In genomic region chr2:65438137-65438899, GRCh38 we compare ENCODE assay signal across 1 cellular context.
TF ChIP-seq lines count a peak whose summit lies in the region.

No MANE protein-coding gene starts in this region.

TF ChIP-seq in HepG2, 621 proteins besides CTCF, POLR2A, EP300 and RAD21 (continued from another document and continues in another):
- TF ChIP-seq ZNF597 (CRISPR knock-in tag; IDR thresholded peaks at IDR 0.05) (no peak), PLRG1 (conservative IDR thresholded peaks at IDR 0.05) (no peak), HNF1B (CRISPR knock-in tag; IDR thresholded peaks at IDR 0.05) (0 out of 2 replicates have a peak, but pooled peaks have one; percentile 14), CBFB (CRISPR knock-in tag; IDR thresholded peaks at IDR 0.05) (no peak), ZNF274 (CRISPR knock-in tag; IDR thresholded peaks at IDR 0.05) (no peak; the same call in 1 of the 2 replicates), FOXA1 (IDR thresholded peaks at IDR 0.05) (no peak), FOXA1 (CRISPR knock-in tag; IDR thresholded peaks at IDR 0.05) (no peak), ELF1 (CRISPR knock-in tag; IDR thresholded peaks at IDR 0.05) (no peak), TP53 (CRISPR knock-in tag; conservative IDR thresholded peaks at IDR 0.05) (no peak), CEBPG (CRISPR knock-in tag; IDR thresholded peaks at IDR 0.05) (no peak), KAT8 (CRISPR knock-in tag; IDR thresholded peaks at IDR 0.05) (peak; percentile 34; the same call in 1 of the 2 replicates), DDIT3 (CRISPR knock-in tag; IDR thresholded peaks at IDR 0.05) (no peak), ZBTB25 (CRISPR knock-in tag; IDR thresholded peaks at IDR 0.05) (no peak), IKZF1 (IDR thresholded peaks at IDR 0.05) (no peak), RBFOX2 (IDR thresholded peaks at IDR 0.05; ENCODE audit: low read depth, low read length) (no peak), HNRNPK (IDR thresholded peaks at IDR 0.05; ENCODE audit: low read depth, low read length, poor library complexity, severe bottlenecking) (no peak), ZMYM3 (CRISPR knock-in tag; IDR thresholded peaks at IDR 0.05) (no peak; the same call in 1 of the 2 replicates), ZNF160 (CRISPR knock-in tag; IDR thresholded peaks at IDR 0.05) (no peak), ARID4A (CRISPR knock-in tag; IDR thresholded peaks at IDR 0.05; ENCODE audit: borderline replicate concordance) (peak; percentile 43; the same call in 1 of the 2 replicates), PPARG (CRISPR knock-in tag; conservative IDR thresholded peaks at IDR 0.05) (no peak), ZBTB4 (CRISPR knock-in tag; IDR thresholded peaks at IDR 0.05; ENCODE audit: borderline replicate concordance) (peak; percentile 53; the same call in 1 of the 2 replicates), ZC3H4 (CRISPR knock-in tag; IDR thresholded peaks at IDR 0.05; ENCODE audit: borderline replicate concordance) (0 out of 2 replicates have a peak, but pooled peaks have one; percentile 29), U2AF2 (IDR thresholded peaks at IDR 0.05; ENCODE audit: low read depth, low read length) (no peak), ZNF792 (CRISPR knock-in tag; IDR thresholded peaks at IDR 0.05) (peak; percentile 26; the same call in 1 of the 2 replicates), ZNF703 (CRISPR knock-in tag; IDR thresholded peaks at IDR 0.05; ENCODE audit: borderline replicate concordance) (no peak), TGIF2 (CRISPR knock-in tag; IDR thresholded peaks at IDR 0.05) (no peak), NFIC (IDR thresholded peaks at IDR 0.05; ENCODE audit: low read length) (peak; percentile 60; the same call in 1 of the 2 replicates), TOPORS (CRISPR knock-in tag; IDR thresholded peaks at IDR 0.05) (no peak), SMAD3 (CRISPR knock-in tag; IDR thresholded peaks at IDR 0.05) (0 out of 2 replicates have a peak, but pooled peaks have one; percentile 21), ZNF205 (CRISPR knock-in tag; IDR thresholded peaks at IDR 0.05) (peak; percentile 51; the same call in 1 of the 2 replicates), SNAPC4 (CRISPR knock-in tag; IDR thresholded peaks at IDR 0.05) (peak; percentile 99), ZNF263 (CRISPR knock-in tag; IDR thresholded peaks at IDR 0.05) (0 out of 2 replicates have a peak, but pooled peaks have one; percentile 23), ZHX1 (CRISPR knock-in tag; IDR thresholded peaks at IDR 0.05; ENCODE audit: low read depth) (no peak), SAP130 (CRISPR knock-in tag; IDR thresholded peaks at IDR 0.05; ENCODE audit: low read depth) (peak; percentile 70), GLMP (CRISPR knock-in tag; IDR thresholded peaks at IDR 0.05; ENCODE audit: borderline replicate concordance) (no peak; the same call in 1 of the 2 replicates), MED1 (CRISPR knock-in tag; IDR thresholded peaks at IDR 0.05) (peak; percentile 68), HNF4G (IDR thresholded peaks at IDR 0.05; ENCODE audit: borderline replicate concordance, low read depth, low read length) (no peak), HNF4G (CRISPR knock-in tag; IDR thresholded peaks at IDR 0.05; ENCODE audit: borderline replicate concordance, low read depth) (peak; percentile 23; the same call in 1 of the 2 replicates)
